In genomic region chr9:131258186-131258585, GRCh38 we compare ENCODE assay signal across 16 cellular contexts. TPM values are rescaled to one million over a fixed set of nuclear protein-coding genes. Genes with fewer than 3 reads are reported as not detected.
A peak's percentile ranks its signal among the peaks of the same experiment; 100 is the strongest.
DNase-seq lines count a peak whose midpoint lies in the region; ATAC-seq and TF ChIP-seq lines count a peak whose summit lies in the region.
"Had no signal": no experiment of that assay in that cellular context is flagged by ENCODE, and none has a peak within 500 bp of the region (broad histone marks: within the 10 kb centered on the region; RNA-seq: fewer than 3 reads in every experiment).

No MANE protein-coding gene starts in this region.

- CTCF ChIA-PET in activated naive CD4-positive, alpha-beta T cell treated with anti-CD3 and anti-CD28 coated beads, Interleukin-2, amount 10 ng/mL, durations not matched to agents 7 days and 5 days (lab: Charles Lee), result interaction anchor here (1.1 to 3.4 kb wide), 4 partner anchors 11 to 91 kb away, joined by 3 to 36 read pairs (median 5); no protein-coding TSS in a partner anchor

- H3K36me3 ChIP-seq in upper lobe of left lung (peaks cover 7 to 32% (median 22%) of the 10 kb centered on the region in 4 donors), MG63 (no peaks in the 10 kb centered on the region)
- H3K36me3 ChIP-seq: ovary had no signal

- H3K36me3 Mint-ChIP-seq in activated naive CD4-positive, alpha-beta T cell treated with anti-CD3 and anti-CD28 coated beads, Interleukin-2, amount 10 ng/mL, durations not matched to agents 7 days and 5 days, result peaks cover 34% of the 10 kb centered on the region
- peaks cover 11 to 14% of the 10 kb centered on the region in 2 donors for H3K36me3 Mint-ChIP-seq in activated naive CD4-positive, alpha-beta T cell treated with anti-CD3 and anti-CD28 coated beads, Interleukin-2, amount 50 U/mL, for 72 hours
- peaks cover 22% of the 10 kb centered on the region for H3K36me3 Mint-ChIP-seq in endothelial cell (ENCODE audit: low read depth, unreplicated experiment)

- no peaks in the 10 kb centered on the region for H3K9me3 ChIP-seq in upper lobe of left lung
- H3K9me3 ChIP-seq in MG63, result no peaks in the 10 kb centered on the region
- H3K9me3 ChIP-seq: lower lobe of right lung, ovary had no signal

- H3K27ac ChIP-seq in layer of hippocampus (ENCODE audit: low read depth, low read length), result peak overlapping the region; percentile 38
- H3K27ac ChIP-seq in upper lobe of left lung, result peak overlapping the region in 3 of 4 donors; percentile 86 to 91 (median 87)
- H3K27ac ChIP-seq: lower lobe of right lung, ovary, VCaP had no signal

- no peak for TF ChIP-seq POLR2A in upper lobe of left lung (IDR thresholded peaks at IDR 0.05)

- H3K4me1 Mint-ChIP-seq in activated naive CD4-positive, alpha-beta T cell treated with anti-CD3 and anti-CD28 coated beads, Interleukin-2, amount 10 ng/mL, durations not matched to agents 7 days and 5 days, result peaks cover 83% of the 10 kb centered on the region
- peaks cover 20% of the 10 kb centered on the region for H3K4me1 Mint-ChIP-seq in endothelial cell (ENCODE audit: unreplicated experiment)

- H3K9me3 Mint-ChIP-seq in activated naive CD4-positive, alpha-beta T cell treated with anti-CD3 and anti-CD28 coated beads, Interleukin-2, amount 10 ng/mL, durations not matched to agents 7 days and 5 days, result no peaks in the 10 kb centered on the region
- H3K9me3 Mint-ChIP-seq in activated naive CD4-positive, alpha-beta T cell treated with anti-CD3 and anti-CD28 coated beads, Interleukin-2, amount 50 U/mL, for 72 hours, result no peaks in the 10 kb centered on the region
- H3K9me3 Mint-ChIP-seq in endothelial cell (ENCODE audit: unreplicated experiment), result no peaks in the 10 kb centered on the region

- 51 to 54% methylated on average over 13 to 15 of the region's 15 CpGs for WGBS in upper lobe of left lung, 2 donors

- DNase-seq in activated naive CD4-positive, alpha-beta T cell treated with anti-CD3 and anti-CD28 coated beads, Interleukin-2, amount 10 ng/mL, durations not matched to agents 7 days and 5 days, result no peak
- DNase-seq in activated naive CD4-positive, alpha-beta T cell treated with anti-CD3 and anti-CD28 coated beads, Interleukin-2, amount 50 U/mL, for 16 hours, result no peak
- DNase-seq in activated naive CD4-positive, alpha-beta T cell treated with anti-CD3 and anti-CD28 coated beads, Interleukin-2, amount 50 U/mL, for 72 hours (ENCODE audit: low spot score in 2 of 2), result no peak
- DNase-seq in upper lobe of left lung (peak in 1 of 2 donors; percentile 65), NCI-H2029 (lab: John Stamatoyannopoulos, UW) (no peak), MG63 (no peak), endothelial cell (ENCODE audit: low spot score) (no peak)
- DNase-seq: central memory CD4-positive, alpha-beta T cell; hippocampal formation; Kasumi-1; lower lobe of right lung; NCI-H2081; ovary; SIG-M5 had no signal

- H3K27me3 Mint-ChIP-seq in activated naive CD4-positive, alpha-beta T cell treated with anti-CD3 and anti-CD28 coated beads, Interleukin-2, amount 10 ng/mL, durations not matched to agents 7 days and 5 days, result no peaks in the 10 kb centered on the region
- peaks cover 7% of the 10 kb centered on the region for H3K27me3 Mint-ChIP-seq in endothelial cell (ENCODE audit: unreplicated experiment)

- peaks cover 29 to 56% (median 42%) of the 10 kb centered on the region in 4 donors for H3K4me1 ChIP-seq in upper lobe of left lung

- no peak for TF ChIP-seq EP300 in upper lobe of left lung (IDR thresholded peaks at IDR 0.05)

- H3K4me3 Mint-ChIP-seq in activated naive CD4-positive, alpha-beta T cell treated with anti-CD3 and anti-CD28 coated beads, Interleukin-2, amount 10 ng/mL, durations not matched to agents 7 days and 5 days, result no peak overlapping the region
- no peak overlapping the region for H3K4me3 Mint-ChIP-seq in endothelial cell (ENCODE audit: unreplicated experiment)

- H3K27ac Mint-ChIP-seq in activated naive CD4-positive, alpha-beta T cell treated with anti-CD3 and anti-CD28 coated beads, Interleukin-2, amount 10 ng/mL, durations not matched to agents 7 days and 5 days, result peak overlapping the region; percentile 99
- H3K27ac Mint-ChIP-seq in activated naive CD4-positive, alpha-beta T cell treated with anti-CD3 and anti-CD28 coated beads, Interleukin-2, amount 50 U/mL, for 72 hours, result peak overlapping the region; percentile 86 to 93
- H3K27ac Mint-ChIP-seq in endothelial cell (ENCODE audit: unreplicated experiment), result no peak overlapping the region

- H3K27me3 ChIP-seq in layer of hippocampus (ENCODE audit: control insufficient read depth, insufficient read depth, low read length) (no peaks in the 10 kb centered on the region), upper lobe of left lung (no peaks in the 10 kb centered on the region), MG63 (no peaks in the 10 kb centered on the region)
- H3K27me3 ChIP-seq: ovary had no signal

- TF ChIP-seq CTCF in upper lobe of left lung (IDR thresholded peaks at IDR 0.05) (no peak), endothelial cell (IDR thresholded peaks at IDR 0.05; ENCODE audit: unreplicated experiment) (no peak)

- H3K4me3 ChIP-seq in upper lobe of left lung (no peak overlapping the region), MG63 (no peak overlapping the region)
- H3K4me3 ChIP-seq: lower lobe of right lung, ovary had no signal

- no peak for ATAC-seq in activated naive CD4-positive, alpha-beta T cell treated with anti-CD3 and anti-CD28 coated beads, Interleukin-2, amount 50 U/mL, for 72 hours
- ATAC-seq in upper lobe of left lung (ENCODE audit: low FRiP score in 2 of 2), result no peak
- ATAC-seq: lower lobe of right lung had no signal

RNA-seq across cellular contexts. Expression of gene FAM78A, which starts 18.1 kb away (rescaled TPM):
- 10 to 100 TPM; 23.0 to 45.7 TPM for total RNA-seq in activated naive CD4-positive, alpha-beta T cell treated with anti-CD3 and anti-CD28 coated beads, Interleukin-2, amount 50 U/mL, for 72 hours
- total RNA-seq in upper lobe of left lung (10 to 100 TPM in 2 of 6 donors, 1 to 10 TPM in 4; 4.5 to 19.1 (median 9.3) TPM), endothelial cell (ENCODE audit: unreplicated experiment) (73.4 TPM)
- 0.64 and 0.82 TPM in 2 replicates for total RNA-seq in MG63 (2014; rRNA removed; shearing (Covaris generic); ENCODE audit: low replicate concordance)

RNA-seq across cellular contexts. Expression of gene PLPP7, which starts 31.3 kb away (rescaled TPM):
- under 1 TPM; 0.14 to 0.37 TPM for total RNA-seq in activated naive CD4-positive, alpha-beta T cell treated with anti-CD3 and anti-CD28 coated beads, Interleukin-2, amount 50 U/mL, for 72 hours
- 1 to 10 TPM in 4 of 6 donors, under 1 TPM in 2; 0.76 to 3.2 (median 1.6) TPM for total RNA-seq in upper lobe of left lung
- 8.1 and 16.3 TPM in 2 replicates for total RNA-seq in MG63 (2014; rRNA removed; shearing (Covaris generic); ENCODE audit: low replicate concordance)
- total RNA-seq in endothelial cell (ENCODE audit: unreplicated experiment), result 4.9 TPM
